ENCODE assay signal across 9 cellular contexts in the genomic region with DNA sequence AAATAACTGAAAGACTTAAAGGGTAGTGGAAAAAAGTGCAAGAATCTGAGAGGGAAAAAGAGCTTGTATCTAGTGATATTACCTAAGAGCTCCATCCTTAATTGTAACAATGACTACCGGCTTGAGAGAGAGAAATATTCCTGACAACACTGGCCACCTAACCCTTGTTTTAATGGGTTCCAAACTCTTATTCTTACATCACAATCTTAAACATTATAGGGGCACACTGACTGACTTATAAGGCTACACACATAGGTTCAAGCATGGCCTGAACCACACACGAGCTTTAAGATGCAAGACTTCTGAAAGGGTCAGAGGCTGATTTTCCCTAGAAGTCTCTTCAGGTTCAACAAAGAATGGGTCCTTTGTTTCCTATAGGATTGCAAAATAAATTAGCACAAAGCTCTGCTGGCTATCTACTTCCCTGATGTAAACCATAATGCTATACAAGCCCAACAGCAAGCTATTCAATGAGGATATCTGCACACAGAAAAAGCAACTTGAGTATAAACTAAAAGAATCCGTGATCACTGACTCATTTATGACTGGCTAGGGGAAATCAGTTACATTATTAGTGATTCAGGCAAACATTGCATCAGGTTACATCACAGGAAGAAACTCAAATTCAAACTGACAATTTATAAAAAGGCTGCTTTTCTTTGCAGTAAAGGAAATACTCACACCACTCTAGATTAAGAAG. TPM values are rescaled to one million over a fixed set of nuclear protein-coding genes. Genes with fewer than 3 reads are reported as not detected.
DNase-seq lines count a peak whose midpoint lies in the region; ATAC-seq, FAIRE-seq and TF ChIP-seq lines count a peak whose summit lies in the region.
"Had no signal": no experiment of that assay in that cellular context is flagged by ENCODE, and none has a peak within 500 bp of the region (broad histone marks: within the 10 kb centered on the region; RNA-seq: fewer than 3 reads in every experiment).

No MANE protein-coding gene starts in this region.

- peak overlapping the region in 2 of 3 experiments; percentile 44 to 47 for H3K4me3 ChIP-seq in keratinocyte (ENCODE audit: control insufficient read depth in 2 of 3, extremely low read depth in 1 of 3, insufficient read depth in 2 of 3, low read depth in 1 of 3, low read length in 3 of 3)
- peak overlapping the region in 3 of 4 donors; percentile 2 to 98 (median 74) for H3K4me3 ChIP-seq in transverse colon

- intact Hi-C loops in CD14-positive monocyte (cut with micrococcal nuclease) (loop anchor here in 1 of 2 donors (10.0 kb wide), 1 partner anchor 262 kb away; no protein-coding TSS in a partner anchor), transverse colon (cut with DNase I; ENCODE audit: low total_unique reads) (no loop called here), sciatic nerve (cut with DNase I) (no loop called here)

- H2AFZ ChIP-seq in keratinocyte (ENCODE audit: control insufficient read depth, low read length): no peak overlapping the region

- dilution Hi-C loops in keratinocyte (cut with MboI; ENCODE audit: extremely low pct_ligation_motif_present, low sequenced_read_pairs): no loop called here

- TF ChIP-seq CTCF in CD14-positive monocyte (IDR thresholded peaks at IDR 0.05): no peak
- no peak for TF ChIP-seq CTCF in keratinocyte (optimal IDR thresholded peaks at IDR 0.05 in 1 of 3, IDR thresholded peaks at IDR 0.05 in 1 of 3, conservative IDR thresholded peaks at IDR 0.05 in 1 of 3; ENCODE audit: extremely low read depth in 1 of 3, insufficient read depth in 2 of 3, low read length in 3 of 3)
- no peak for TF ChIP-seq CTCF in transverse colon (IDR thresholded peaks at IDR 0.05)

- H3K4me1 Mint-ChIP-seq in CD14-positive monocyte: peaks cover 72% of the 10 kb centered on the region
- peaks cover 79% of the 10 kb centered on the region for H3K4me1 Mint-ChIP-seq in activated naive CD8-positive, alpha-beta T cell (ENCODE audit: low read depth)

- H3K36me3 ChIP-seq in keratinocyte (ENCODE audit: control insufficient read depth in 2 of 2, extremely low read depth in 1 of 2, insufficient read depth in 2 of 2, low read length in 2 of 2): peaks cover 0 to 3% of the 10 kb centered on the region in 2 experiments
- H3K36me3 ChIP-seq in transverse colon: peaks cover 0 to 7% (median 0%) of the 10 kb centered on the region in 4 donors

- no peak for ATAC-seq in sciatic nerve

- FAIRE-seq in keratinocyte (lab: Jason Lieb, UNC): peak; percentile 78

- H3K9me3 ChIP-seq in keratinocyte (ENCODE audit: control insufficient read depth, low read depth, low read length) (no peaks in the 10 kb centered on the region), transverse colon (no peaks in the 10 kb centered on the region)

- WGBS in transverse colon (ENCODE audit: low coverage in 1 of 2), 2 donors: 20 to 34% methylated on average over 3 of the region's 3 CpGs

- peaks cover 84 to 85% of the 10 kb centered on the region in 2 donors for H3K36me3 Mint-ChIP-seq in CD14-positive monocyte
- peaks cover 24% of the 10 kb centered on the region for H3K36me3 Mint-ChIP-seq in activated naive CD8-positive, alpha-beta T cell

- no peaks in the 10 kb centered on the region for H3K9me1 ChIP-seq in keratinocyte (ENCODE audit: control insufficient read depth, extremely low read depth, insufficient read depth, low read length)

- TF ChIP-seq EP300 in transverse colon (IDR thresholded peaks at IDR 0.05; ENCODE audit: low read depth): no peak

- H3K4me1 ChIP-seq in keratinocyte (ENCODE audit: control insufficient read depth, extremely low read depth, insufficient read depth, low read length) (peaks cover 71% of the 10 kb centered on the region), transverse colon (peaks cover 34 to 84% (median 62%) of the 10 kb centered on the region in 4 donors)

- no peaks in the 10 kb centered on the region for H4K20me1 ChIP-seq in keratinocyte (ENCODE audit: control insufficient read depth, extremely low read depth, insufficient read depth, low read length)

- peaks cover 0 to 3% (median 0%) of the 10 kb centered on the region in 7 donors for H3K9me3 Mint-ChIP-seq in CD14-positive monocyte
- H3K9me3 Mint-ChIP-seq in activated naive CD8-positive, alpha-beta T cell (ENCODE audit: low read depth): no peaks in the 10 kb centered on the region

- no peaks in the 10 kb centered on the region for H3K27me3 Mint-ChIP-seq in CD14-positive monocyte (ENCODE audit: low read depth in 3 of 3)
- H3K27me3 Mint-ChIP-seq in activated naive CD8-positive, alpha-beta T cell: no peaks in the 10 kb centered on the region

- H3K9ac ChIP-seq in keratinocyte (ENCODE audit: control insufficient read depth, extremely low read depth, insufficient read depth, low read length): peak overlapping the region; percentile 78
- H3K9ac ChIP-seq: KMS-11 had no signal

- peak overlapping the region; percentile 89 for H3K4me2 ChIP-seq in keratinocyte (ENCODE audit: control insufficient read depth, extremely low read depth, insufficient read depth, low read depth, low read length)
- H3K4me2 ChIP-seq: KMS-11 had no signal

- peak overlapping the region; percentile 87 to 96 (median 91) for H3K27ac Mint-ChIP-seq in CD14-positive monocyte
- H3K27ac Mint-ChIP-seq in activated naive CD8-positive, alpha-beta T cell: peak overlapping the region; percentile 96

- H3K79me2 ChIP-seq in keratinocyte (ENCODE audit: control insufficient read depth, insufficient read depth, low read length): peaks cover 53% of the 10 kb centered on the region

- H3K27ac ChIP-seq in keratinocyte (ENCODE audit: control insufficient read depth, insufficient read depth, low read length) (peak overlapping the region; percentile 99), transverse colon (peak overlapping the region; percentile 98 to 100 (median 99))
- H3K27ac ChIP-seq: KMS-11 had no signal

- DNase-seq in CD14-positive monocyte (ENCODE audit: low spot score): no peak
- DNase-seq in HT-29 (ENCODE audit: low spot score): peak; percentile 66
- peak; percentile 44 for DNase-seq in keratinocyte (ENCODE audit: low read depth, low spot score)
- DNase-seq in transverse colon: no peak
- no peak for DNase-seq in RPMI8226
- DNase-seq in sciatic nerve (ENCODE audit: low spot score): no peak
- no peak for DNase-seq in amygdala (lab: John Stamatoyannopoulos, UW)

- no peak for TF ChIP-seq POLR2A in transverse colon (IDR thresholded peaks at IDR 0.05)

- H3K4me3 Mint-ChIP-seq in CD14-positive monocyte: peak overlapping the region; percentile 98 to 99
- peak overlapping the region; percentile 93 for H3K4me3 Mint-ChIP-seq in activated naive CD8-positive, alpha-beta T cell

- H3K27me3 ChIP-seq in keratinocyte (ENCODE audit: control insufficient read depth, extremely low read depth, insufficient read depth, low read length) (no peaks in the 10 kb centered on the region), transverse colon (no peaks in the 10 kb centered on the region)

- in situ Hi-C loops in transverse colon (cut with MboI; ENCODE audit: low pct_ligation_motif_present in 1 of 4, low pct_unique_long_range_greater_than_20kb in 1 of 4, low sequenced_read_pairs in 3 of 4): loop anchor here (10.0 to 25.0 kb wide), 4 partner anchors 322 to 750 kb away; no protein-coding TSS in a partner anchor

RNA-seq across cellular contexts. Expression of a gene that starts 8.6 kb away (rescaled TPM):
- polyA plus RNA-seq in CD14-positive monocyte (100 to 1,000 TPM; 189 to 192 TPM), keratinocyte (36.8 to 58.5 TPM (median 40.7 TPM) in 3 replicates)
- 4.3 and 12.4 TPM in 2 replicates for total RNA-seq in HT-29 (2014; rRNA removed; shearing (Covaris generic))
- polyA plus RNA-seq in keratinocyte (2011; ENCODE audit: low read depth): 233 TPM
- polyA plus RNA-seq in keratinocyte (2011; cell fraction: cytosol; rRNA removed): 56.8 and 71.8 TPM in 2 replicates
- polyA plus RNA-seq in keratinocyte (2011; cell fraction: nucleus; rRNA removed): 66.3 and 69.7 TPM in 2 replicates
- 33.3 and 129 TPM in 2 replicates for polyA plus RNA-seq in keratinocyte (2012; ENCODE audit: low replicate concordance)
- 48.3 to 107 TPM (median 85.3 TPM) in 3 replicates for polyA minus RNA-seq in keratinocyte
- 17.8 TPM for polyA minus RNA-seq in keratinocyte (2011; cell fraction: cytosol; rRNA and poly(A)+ RNA removed)
- 40.1 and 70.0 TPM in 2 replicates for polyA minus RNA-seq in keratinocyte (2011; cell fraction: nucleus; rRNA and poly(A)+ RNA removed)
- total RNA-seq in transverse colon (100 to 1,000 TPM in 1 of 4 donors, 10 to 100 TPM in 3; 28.3 to 111 (median 78.1) TPM), sciatic nerve (144 TPM)

Comparison
In these comparisons a context has a peak if more than half of its experiments do, and no peak if none do; other contexts are left out.
1. DNase-seq: peak in HT-29 (single experiment) and keratinocyte (single experiment); none in CD14-positive monocyte (single experiment), transverse colon (single experiment), RPMI8226 (single experiment), sciatic nerve (single experiment) and amygdala (0 of 56).